18 cellular contexts compared by ENCODE assay signal in the genomic region with DNA sequence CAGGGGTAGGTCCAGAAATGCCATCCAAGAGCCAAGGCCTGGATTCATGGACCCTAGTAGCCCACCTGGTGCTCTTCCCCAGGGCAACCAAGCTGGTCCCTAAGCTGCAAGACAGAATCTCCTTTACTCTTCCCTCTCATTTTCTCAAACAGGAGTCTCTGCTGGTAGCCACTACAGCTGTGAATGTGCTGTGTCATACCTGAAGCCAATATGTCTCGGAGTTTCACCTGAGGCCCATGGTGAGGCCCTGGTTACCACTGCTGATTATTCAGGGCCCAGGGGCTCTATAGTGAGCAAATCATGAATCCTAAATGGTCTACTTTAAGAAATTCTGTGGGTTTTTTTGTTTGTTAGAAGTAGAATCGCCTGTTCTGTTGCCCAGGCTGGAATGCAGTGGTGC. TPM values are rescaled to one million over a fixed set of nuclear protein-coding genes. Genes with fewer than 3 reads are reported as not detected.
DNase-seq lines count a peak whose midpoint lies in the region; ATAC-seq, FAIRE-seq and TF ChIP-seq lines count a peak whose summit lies in the region.
"Had no signal": no experiment of that assay in that cellular context is flagged by ENCODE, and none has a peak within 500 bp of the region (broad histone marks: within the 10 kb centered on the region; RNA-seq: fewer than 3 reads in every experiment).

No MANE protein-coding gene starts in this region.

- no peaks in the 10 kb centered on the region for H3K27me3 Mint-ChIP-seq in activated naive CD4-positive, alpha-beta T cell treated with anti-CD3 and anti-CD28 coated beads, Interleukin-2, amount 50 U/mL, for 24 hours
- no peaks in the 10 kb centered on the region for H3K27me3 Mint-ChIP-seq in progenitor cell of endocrine pancreas

- H4K20me1 ChIP-seq in K562 (replicated peaks; ENCODE audit: control insufficient read depth, insufficient read depth, low read length) = no peaks in the 10 kb centered on the region

- TF ChIP-seq EP300 in K562 (IDR thresholded peaks at IDR 0.05; ENCODE audit: low read length) = no peak

- intact Hi-C loops in K562 (cut with micrococcal nuclease) = no loop called here

- ATAC-seq in K562 (peak; percentile 88), HG03565 (IDR thresholded peaks at IDR 0.05; ENCODE audit: unreplicated experiment) (no peak)

- 93% methylated on average over 2 of the region's 2 CpGs for WGBS in HUES64
- 76% methylated on average over 2 of the region's 2 CpGs for WGBS in K562 (ENCODE audit: insufficient coverage, low coverage, missing lambda C conversion rate)

- no peak for TF ChIP-seq POLR2A in K562 (conservative IDR thresholded peaks at IDR 0.05)

- peak overlapping the region; percentile 35 for H3K27ac Mint-ChIP-seq in activated naive CD4-positive, alpha-beta T cell treated with anti-CD3 and anti-CD28 coated beads, Interleukin-2, amount 50 U/mL, for 24 hours
- H3K27ac Mint-ChIP-seq in progenitor cell of endocrine pancreas = peak overlapping the region; percentile 56
- H3K27ac Mint-ChIP-seq: CD14-positive monocyte had no signal

- peaks cover 11% of the 10 kb centered on the region for H3K9me3 Mint-ChIP-seq in activated naive CD4-positive, alpha-beta T cell treated with anti-CD3 and anti-CD28 coated beads, Interleukin-2, amount 50 U/mL, for 24 hours
- peaks cover 14% of the 10 kb centered on the region for H3K9me3 Mint-ChIP-seq in progenitor cell of endocrine pancreas (ENCODE audit: low read depth)

- peaks cover 23% of the 10 kb centered on the region for H3K36me3 Mint-ChIP-seq in activated naive CD4-positive, alpha-beta T cell treated with anti-CD3 and anti-CD28 coated beads, Interleukin-2, amount 50 U/mL, for 24 hours
- H3K36me3 Mint-ChIP-seq in progenitor cell of endocrine pancreas (ENCODE audit: insufficient read depth) = peaks cover 19% of the 10 kb centered on the region

- H3K27me3 ChIP-seq in HUES64 (ENCODE audit: insufficient read depth, low read length) (no peaks in the 10 kb centered on the region), K562 (ENCODE audit: control insufficient read depth in 2 of 2, insufficient read depth in 2 of 2, low read length in 2 of 2) (no peaks in the 10 kb centered on the region)

- H3K4me3 ChIP-seq in HUES64 (ENCODE audit: low read length) (no peak overlapping the region), K562 (no peak overlapping the region)
- H3K4me3 ChIP-seq: PC-9 had no signal

- TF ChIP-seq CTCF in K562 (IDR thresholded peaks at IDR 0.05 in 2 of 3, conservative IDR thresholded peaks at IDR 0.05 in 1 of 3; ENCODE audit: insufficient read depth in 2 of 3, low read depth in 1 of 3, low read length in 3 of 3) = no peak
- TF ChIP-seq CTCF in progenitor cell of endocrine pancreas (IDR thresholded peaks at IDR 0.05; ENCODE audit: unreplicated experiment) = no peak

- H3K27ac ChIP-seq in HUES64 (ENCODE audit: low read depth, low read length) (peak overlapping the region; percentile 35; the same call in 1 of the 2 replicates), K562 (ENCODE audit: extremely low read depth, low read depth, low read length) (peak overlapping the region; percentile 49; the same call in 2 of the 3 replicates)
- H3K27ac ChIP-seq: HL-60, PC-9 had no signal

- no peak overlapping the region for H3K4me2 ChIP-seq in K562 (ENCODE audit: insufficient read depth, low read length)
- H3K4me2 ChIP-seq: PC-9 had no signal

- DNase-seq in activated naive CD4-positive, alpha-beta T cell treated with anti-CD3 and anti-CD28 coated beads, Interleukin-2, amount 50 U/mL, for 16 hours = no peak
- DNase-seq in K562 (ENCODE audit: extremely low read depth in 1 of 4, low spot score in 3 of 4) (peak in 2 of 4 experiments; percentile 29 to 46), progenitor cell of endocrine pancreas (ENCODE audit: low spot score, unreplicated experiment) (no peak)
- no peak for DNase-seq in activated effector memory CD4-positive, alpha-beta T cell treated with anti-CD3 and anti-CD28 coated beads, Interleukin-2, amount 50 U/mL, for 16 hours
- DNase-seq in stimulated activated CD4-positive, alpha-beta T cell treated with anti-CD3 and anti-CD28 coated beads, Interleukin-4, amount 100 ng/mL, for 24 hours = no peak
- DNase-seq: AML-193, KG1, NCI-H1436, NCI-H2081, NCI-H510A treated with DMSO at 0.1 percent for 48 hours, PC-9 had no signal

- peaks cover 2% of the 10 kb centered on the region for H3K9me1 ChIP-seq in K562 (ENCODE audit: control insufficient read depth, insufficient read depth, low read length)

- BruUV-seq in K562 (replicated peaks; lab: Mats Ljungman, UMichigan) = no TSS peak

- in situ Hi-C loops in K562 (cut with MboI) = no loop called here

- peaks cover 66% of the 10 kb centered on the region for H3K79me2 ChIP-seq in K562 (ENCODE audit: control insufficient read depth, insufficient read depth, low read length)

- no peak for TF ChIP-seq RAD21 in K562 (CRISPR knock-in tag; conservative IDR thresholded peaks at IDR 0.05 in 1 of 2, IDR thresholded peaks at IDR 0.05 in 1 of 2)

- POLR2A ChIA-PET in K562 (lab: Yijun Ruan, JAX) = interaction anchor here (0.9 to 1.3 kb wide), 3 partner anchors 10 to 22 kb away, joined by 3 to 5 read pairs (median 4); partner anchors contain the start of gene CDK7

- H3K4me1 Mint-ChIP-seq in activated naive CD4-positive, alpha-beta T cell treated with anti-CD3 and anti-CD28 coated beads, Interleukin-2, amount 50 U/mL, for 24 hours = peaks cover 29% of the 10 kb centered on the region
- no peaks in the 10 kb centered on the region for H3K4me1 Mint-ChIP-seq in progenitor cell of endocrine pancreas (ENCODE audit: low read depth)
- H3K4me1 Mint-ChIP-seq: CD14-positive monocyte had no signal

- no peak overlapping the region for H2AFZ ChIP-seq in K562 (ENCODE audit: low read depth, low read length)
- H2AFZ ChIP-seq: PC-9 had no signal

- FAIRE-seq in K562 (lab: Jason Lieb, UNC) = peak; percentile 90
- FAIRE-seq: H54, HTR-8/SVneo had no signal

- CTCF ChIA-PET in K562 (lab: Yijun Ruan, JAX; ENCODE audit: low intra/inter-chr PET ratio) = no interaction called here

- H3K9me3 ChIP-seq in HUES64 (ENCODE audit: insufficient read depth, low read depth, low read length) (no peaks in the 10 kb centered on the region), K562 (replicated peaks; ENCODE audit: control insufficient read depth, insufficient read depth, low read depth, low read length) (no peaks in the 10 kb centered on the region)

- H3K9ac ChIP-seq in HUES64 (ENCODE audit: low read depth, low read length) (no peak overlapping the region), K562 (ENCODE audit: insufficient read depth in 1 of 2, low read depth in 2 of 2, low read length in 2 of 2) (peak overlapping the region in 1 of 2 experiments; percentile 3; a peak in 1 of 4 replicates)

- no peak overlapping the region for H3K4me3 Mint-ChIP-seq in activated naive CD4-positive, alpha-beta T cell treated with anti-CD3 and anti-CD28 coated beads, Interleukin-2, amount 50 U/mL, for 24 hours
- no peak overlapping the region for H3K4me3 Mint-ChIP-seq in progenitor cell of endocrine pancreas (ENCODE audit: low read depth)
- H3K4me3 Mint-ChIP-seq: CD14-positive monocyte had no signal

- H3K4me1 ChIP-seq in HUES64 (ENCODE audit: insufficient read depth, low read length) (no peaks in the 10 kb centered on the region), K562 (replicated peaks in 1 of 2; ENCODE audit: control insufficient read depth in 2 of 2, insufficient read depth in 2 of 2, low read length in 2 of 2) (peaks cover 5 to 8% of the 10 kb centered on the region in 2 experiments; a peak in 3 of 5 replicates)

- H3K36me3 ChIP-seq in HUES64 (ENCODE audit: insufficient read depth, low read length) (peaks cover 32% of the 10 kb centered on the region), K562 (ENCODE audit: control insufficient read depth, insufficient read depth, low read length) (peaks cover 26% of the 10 kb centered on the region; the same call in 2 of the 3 replicates)

TF ChIP-seq in K562, 482 proteins besides CTCF, POLR2A, EP300 and RAD21 (continues in another document):
- TF ChIP-seq, protein P1, sequence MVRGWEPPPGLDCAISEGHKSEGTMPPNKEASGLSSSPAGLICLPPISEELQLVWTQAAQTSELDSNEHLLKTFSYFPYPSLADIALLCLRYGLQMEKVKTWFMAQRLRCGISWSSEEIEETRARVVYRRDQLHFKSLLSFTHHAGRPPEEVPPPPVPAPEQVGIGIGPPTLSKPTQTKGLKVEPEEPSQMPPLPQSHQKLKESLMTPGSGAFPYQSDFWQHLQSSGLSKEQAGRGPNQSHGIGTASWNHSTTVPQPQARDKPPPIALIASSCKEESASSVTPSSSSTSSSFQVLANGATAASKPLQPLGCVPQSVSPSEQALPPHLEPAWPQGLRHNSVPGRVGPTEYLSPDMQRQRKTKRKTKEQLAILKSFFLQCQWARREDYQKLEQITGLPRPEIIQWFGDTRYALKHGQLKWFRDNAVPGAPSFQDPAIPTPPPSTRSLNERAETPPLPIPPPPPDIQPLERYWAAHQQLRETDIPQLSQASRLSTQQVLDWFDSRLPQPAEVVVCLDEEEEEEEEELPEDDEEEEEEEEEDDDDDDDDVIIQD (CRISPR knock-in tag; IDR thresholded peaks at IDR 0.05) = no peak
- no peak for TF ChIP-seq PHF8 (IDR thresholded peaks at IDR 0.05; ENCODE audit: borderline replicate concordance, low read length)
- TF ChIP-seq RBM39 (optimal IDR thresholded peaks at IDR 0.05; ENCODE audit: low read depth, low read length) = no peak
- no peak for TF ChIP-seq NCOA1 (IDR thresholded peaks at IDR 0.05; ENCODE audit: low read depth)

RNA-seq across cellular contexts. Expression of gene CDK7, which starts 15.9 kb away (rescaled TPM):
- 39.2 TPM for polyA plus RNA-seq in HUES64 (2013, experiment 1 of 2)
- 39.9 TPM for polyA plus RNA-seq in HUES64 (2013, experiment 2 of 2)
- 174 and 234 TPM in 2 replicates for total RNA-seq in K562 (2011; cell fraction: chromatin; rRNA removed; ENCODE audit: low replicate concordance)
- 274 and 307 TPM in 2 replicates for total RNA-seq in K562 (2011; cell fraction: nucleolus; rRNA removed)
- 170 and 191 TPM in 2 replicates for total RNA-seq in K562 (2011; cell fraction: nucleoplasm; rRNA removed)
- total RNA-seq in K562 (2014; rRNA removed) = 44.0 and 55.9 TPM in 2 replicates
- total RNA-seq in K562 (2014; rRNA removed; fragmentation: Illumina TruSeq; extraction: Trizol) = 68.8 and 75.3 TPM in 2 replicates
- total RNA-seq in K562 (2015; rRNA removed; fragmentation: Illumina TruSeq; extraction: Trizol) = 64.8 and 65.3 TPM in 2 replicates
- total RNA-seq in K562 (2021) = 41.2 and 41.7 TPM in 2 replicates
- 55.5 and 68.3 TPM in 2 replicates for polyA plus RNA-seq in K562 (2011; rRNA removed)
- polyA plus RNA-seq in K562 (2011; cell fraction: cytosol; rRNA removed) = 16.5 and 37.0 TPM in 2 replicates
- polyA plus RNA-seq in K562 (2011; cell fraction: nucleus; rRNA removed) = 76.0 and 84.4 TPM in 2 replicates
- 40.3 and 77.9 TPM in 2 replicates for polyA plus RNA-seq in K562 (2012)
- polyA plus RNA-seq in K562 (2014; fragmentation: Illumina TruSeq; extraction: Trizol) = 61.1 and 63.6 TPM in 2 replicates
- polyA plus RNA-seq in K562 (2014; fragmentation: Nextera tagmentation; extraction: Ambion mirVana) = 100 to 1,000 TPM; 143 TPM
- polyA plus RNA-seq in K562 (2014; rRNA removed) = 58.3 and 70.8 TPM in 2 replicates
- 53.8 and 54.2 TPM in 2 replicates for polyA minus RNA-seq in K562 (2011; rRNA and poly(A)+ RNA removed)
- polyA minus RNA-seq in K562 (2011; cell fraction: cytosol; rRNA and poly(A)+ RNA removed) = 36.6 and 57.6 TPM in 2 replicates
- polyA minus RNA-seq in K562 (2011; cell fraction: nucleus; rRNA and poly(A)+ RNA removed) = 106 and 133 TPM in 2 replicates
- 30.8 TPM in 2 replicates for total RNA-seq in progenitor cell of endocrine pancreas
